19 cellular contexts compared by ENCODE assay signal in genomic region chrX:16666541-16666940, GRCh38. TPM values are rescaled to one million over a fixed set of nuclear protein-coding genes. Genes with fewer than 3 reads are reported as not detected.
DNase-seq lines count a peak whose midpoint lies in the region; ATAC-seq and TF ChIP-seq lines count a peak whose summit lies in the region.
"Had no signal": no experiment of that assay in that cellular context is flagged by ENCODE, and none has a peak within 500 bp of the region (broad histone marks: within the 10 kb centered on the region; RNA-seq: fewer than 3 reads in every experiment).

No MANE protein-coding gene starts in this region.

- no peaks in the 10 kb centered on the region for H3F3A ChIP-seq in GM23338 (replicated peaks; ENCODE audit: low read depth)

- peak overlapping the region; percentile 44; the same call in 1 of the 2 replicates for H3K27ac Mint-ChIP-seq in GM23338
- H3K27ac Mint-ChIP-seq: nephron; T-helper 2 cell treated with Interferon-gamma antibody and Interleukin-4, amounts not matched to agents 5 μg/mL and 100 μg/mL, for 36 hours had no signal

- no peaks in the 10 kb centered on the region for H3K36me3 ChIP-seq in GM23338 (ENCODE audit: insufficient read depth)

- DNase-seq in GM23338 (ENCODE audit: low spot score) (no peak), astrocyte of the hippocampus (ENCODE audit: low read depth, low spot score) (peak; percentile 79), iris pigment epithelial cell (ENCODE audit: low read depth) (peak; percentile 14), superior temporal gyrus (ENCODE audit: extremely low spot score) (peak; percentile 54), iPS-NIHi11 (ENCODE audit: low spot score) (no peak), epidermal melanocyte (ENCODE audit: insufficient read length, low spot score) (no peak)
- DNase-seq: activated CD4-positive, alpha-beta T cell treated with anti-CD3 and anti-CD28 coated beads, Interleukin-2, amount 50 U/mL, for 48 hours; COR-L47; effector CD8-positive, alpha-beta T cell; Kasumi-1; NCI-H187 treated with DMSO at 0.1 percent for 48 hours; NCI-H69; RPMI8226 had no signal

- no peaks in the 10 kb centered on the region for H3K9me2 ChIP-seq in GM23338 (ENCODE audit: insufficient read depth)

- H4K20me1 ChIP-seq in GM23338 (replicated peaks; ENCODE audit: insufficient read depth) = no peaks in the 10 kb centered on the region

- H2AFZ ChIP-seq in GM23338 = no peak overlapping the region

- no peak overlapping the region for H3K4me3 ChIP-seq in GM23338
- H3K4me3 ChIP-seq: smooth muscle cell had no signal

- no peak for ATAC-seq in GM23338
- no peak for ATAC-seq in HG03159 (IDR thresholded peaks at IDR 0.05; ENCODE audit: unreplicated experiment)
- no peak for ATAC-seq in HG03469 (IDR thresholded peaks at IDR 0.05; ENCODE audit: unreplicated experiment)

- peaks cover 7% of the 10 kb centered on the region for H3K4me1 ChIP-seq in GM23338 (ENCODE audit: insufficient read depth)

- no peaks in the 10 kb centered on the region for H3K27me3 ChIP-seq in GM23338 (ENCODE audit: insufficient read depth)

- no peak overlapping the region for H3K4me2 ChIP-seq in GM23338
- H3K4me2 ChIP-seq: smooth muscle cell had no signal

- TF ChIP-seq CTCF in GM23338 (conservative IDR thresholded peaks at IDR 0.05; ENCODE audit: low read depth in 2 of 2) = no peak

- H3K27ac ChIP-seq in GM23338 (ENCODE audit: low read depth) = no peak overlapping the region

- H3K4me3 Mint-ChIP-seq in GM23338 = no peak overlapping the region
- H3K4me3 Mint-ChIP-seq: nephron; T-helper 2 cell treated with Interferon-gamma antibody and Interleukin-4, amounts not matched to agents 5 μg/mL and 100 μg/mL, for 36 hours had no signal

- no peaks in the 10 kb centered on the region for H3K9me3 Mint-ChIP-seq in GM23338
- H3K9me3 Mint-ChIP-seq: nephron; T-helper 2 cell treated with Interferon-gamma antibody and Interleukin-4, amounts not matched to agents 5 μg/mL and 100 μg/mL, for 36 hours had no signal

- H3K27me3 Mint-ChIP-seq in GM23338 (ENCODE audit: insufficient read depth, low read depth, poor library complexity) = no peaks in the 10 kb centered on the region

- peaks cover 15% of the 10 kb centered on the region for H3K4me1 Mint-ChIP-seq in GM23338
- H3K4me1 Mint-ChIP-seq: nephron had no signal

- H3K36me3 Mint-ChIP-seq in GM23338 (ENCODE audit: low read depth) = peaks cover 66% of the 10 kb centered on the region

- H3K79me2 ChIP-seq in GM23338 (replicated peaks; ENCODE audit: insufficient read depth) = no peaks in the 10 kb centered on the region

TF ChIP-seq in GM23338, 12 proteins besides CTCF, POLR2A, EP300 and RAD21 (continues in another document):
- no peak for TF ChIP-seq STAT1 (IDR thresholded peaks at IDR 0.05; ENCODE audit: unreplicated experiment)
- no peak for TF ChIP-seq EZH2 (IDR thresholded peaks at IDR 0.05; ENCODE audit: low read depth, unreplicated experiment)
- TF ChIP-seq JUNB (IDR thresholded peaks at IDR 0.05; ENCODE audit: unreplicated experiment) = no peak
- no peak for TF ChIP-seq EZH2phosphoT487 (IDR thresholded peaks at IDR 0.05; ENCODE audit: unreplicated experiment)
- no peak for TF ChIP-seq ZNF462 (CRISPR knock-in tag; IDR thresholded peaks at IDR 0.05)
- TF ChIP-seq REST (IDR thresholded peaks at IDR 0.05; ENCODE audit: unreplicated experiment) = no peak
- no peak for TF ChIP-seq ZNF114 (CRISPR knock-in tag; IDR thresholded peaks at IDR 0.05)
- TF ChIP-seq NANOG (IDR thresholded peaks at IDR 0.05; ENCODE audit: borderline replicate concordance) = no peak
- no peak for TF ChIP-seq ZNF331 (CRISPR knock-in tag; IDR thresholded peaks at IDR 0.05; ENCODE audit: low read depth)

RNA-seq across cellular contexts. Expression of gene S100G, which starts 16.6 kb away (rescaled TPM):
- total RNA-seq in GM23338 (2014; rRNA removed; shearing (Covaris generic)) = not detected in 2 replicates
- polyA plus RNA-seq in GM23338 (2016; fragmentation: Nextera tagmentation; extraction: Ambion mirVana) = not detected in 2 replicates
- total RNA-seq: smooth muscle cell, subcutaneous adipose tissue had no signal
- polyA plus RNA-seq: smooth muscle cell had no signal

RNA-seq across cellular contexts. Expression of gene CTPS2, which starts 45.9 kb away (rescaled TPM):
- 35.5 and 36.6 TPM in 2 replicates for total RNA-seq in GM23338 (2014; rRNA removed; shearing (Covaris generic))
- 10.4 and 16.4 TPM in 2 replicates for polyA plus RNA-seq in GM23338 (2016; fragmentation: Nextera tagmentation; extraction: Ambion mirVana)

RNA-seq across cellular contexts. Expression of gene SYAP1, which starts 52.9 kb away (rescaled TPM):
- total RNA-seq in GM23338 (2014; rRNA removed; shearing (Covaris generic)) = 18.0 and 19.3 TPM in 2 replicates
- 46.7 and 48.3 TPM in 2 replicates for polyA plus RNA-seq in GM23338 (2016; fragmentation: Nextera tagmentation; extraction: Ambion mirVana)

Comparison
In these comparisons a context has a peak if more than half of its experiments do, and no peak if none do; other contexts are left out.
1. DNase-seq: peak in astrocyte of the hippocampus (single experiment), iris pigment epithelial cell (single experiment) and superior temporal gyrus (single experiment); none in GM23338 (single experiment), iPS-NIHi11 (single experiment) and epidermal melanocyte (single experiment).